ENCODE assay signal across 26 cellular contexts in genomic region chr4:138864961-138865720, GRCh38.
DNase-seq lines count a peak whose midpoint lies in the region; ATAC-seq and TF ChIP-seq lines count a peak whose summit lies in the region.
"Had no signal": no experiment of that assay in that cellular context is flagged by ENCODE, and none has a peak within 500 bp of the region (broad histone marks: within the 10 kb centered on the region; RNA-seq: fewer than 3 reads in every experiment).

No MANE protein-coding gene starts in this region.

- 63% methylated on average over 2 of the region's 10 CpGs; no CpG with 5 or more reads in 1 of the 2 experiments for WGBS in IMR-90 (ENCODE audit: extremely low coverage in 2 of 2, insufficient read length in 1 of 2), 2 experiments
- WGBS in right lobe of liver (ENCODE audit: insufficient coverage, low coverage, low lambda C conversion rate, missing lambda C conversion rate) = 11% methylated on average over 7 of the region's 10 CpGs
- 28 to 39% methylated on average over 6 to 10 of the region's 10 CpGs for WGBS in gastroesophageal sphincter (ENCODE audit: low coverage in 1 of 2), 2 donors

- H3K27ac ChIP-seq in IMR-90 (ENCODE audit: insufficient read depth, low read length) (no peak overlapping the region), WERI-Rb-1 (peak overlapping the region; percentile 47), right lobe of liver (no peak overlapping the region), gastroesophageal sphincter (no peak overlapping the region)
- H3K27ac ChIP-seq: right atrium auricular region, upper lobe of right lung had no signal

- TF ChIP-seq CTCF in IMR-90 (conservative IDR thresholded peaks at IDR 0.05; ENCODE audit: low read depth, low read length) = no peak
- TF ChIP-seq CTCF in WERI-Rb-1 (IDR thresholded peaks at IDR 0.05; ENCODE audit: low read depth, low read length) = no peak
- no peak for TF ChIP-seq CTCF in nephron progenitor cell (IDR thresholded peaks at IDR 0.05)
- no peak for TF ChIP-seq CTCF in right lobe of liver (IDR thresholded peaks at IDR 0.05)
- TF ChIP-seq CTCF in gastroesophageal sphincter (IDR thresholded peaks at IDR 0.05) = no peak

- H3K4me1 Mint-ChIP-seq in nephron progenitor cell = peaks cover 58% of the 10 kb centered on the region
- H3K4me1 Mint-ChIP-seq: IgD-negative memory B cell, memory B cell had no signal

- H3K27me3 ChIP-seq in IMR-90 (ENCODE audit: control insufficient read depth, insufficient read depth, low read length) = peaks cover 1% of the 10 kb centered on the region; the same call in 1 of the 2 replicates
- no peaks in the 10 kb centered on the region for H3K27me3 ChIP-seq in WERI-Rb-1 (ENCODE audit: insufficient read depth, low read depth, severe bottlenecking)
- no peaks in the 10 kb centered on the region for H3K27me3 ChIP-seq in right lobe of liver
- no peaks in the 10 kb centered on the region for H3K27me3 ChIP-seq in gastroesophageal sphincter
- H3K27me3 ChIP-seq: BE2C, breast epithelium, right atrium auricular region, upper lobe of right lung had no signal

- no peak for TF ChIP-seq EP300 in gastroesophageal sphincter (IDR thresholded peaks at IDR 0.05)

- no TSS peak for BruUV-seq in IMR-90 (replicated peaks; lab: Mats Ljungman, UMichigan)

- no peaks in the 10 kb centered on the region for H3K9me3 Mint-ChIP-seq in nephron progenitor cell
- H3K9me3 Mint-ChIP-seq: activated CD4-positive, alpha-beta memory T cell treated with anti-CD3 and anti-CD28 coated beads for 36 hours; H9; IgD-negative memory B cell; memory B cell had no signal

- no peak overlapping the region for H2AK9ac ChIP-seq in IMR-90 (replicated peaks; ENCODE audit: low read depth, low read length, poor library complexity)

- no peak overlapping the region for H2BK15ac ChIP-seq in IMR-90 (ENCODE audit: low read depth, low read length)

- peak overlapping the region; percentile 73 for H3K27ac Mint-ChIP-seq in nephron progenitor cell
- H3K27ac Mint-ChIP-seq: activated CD4-positive, alpha-beta memory T cell treated with anti-CD3 and anti-CD28 coated beads for 36 hours; H9; IgD-negative memory B cell; memory B cell had no signal

- no peak overlapping the region for H2BK120ac ChIP-seq in IMR-90 (ENCODE audit: low read depth, low read length)

- H4K8ac ChIP-seq in IMR-90 (ENCODE audit: low read depth in 2 of 2, low read length in 2 of 2) = peak overlapping the region in 1 of 2 experiments; percentile 18; a peak in 1 of 4 replicates

- no peak overlapping the region; the same call in 1 of the 2 replicates for H4K91ac ChIP-seq in IMR-90 (ENCODE audit: insufficient read depth, low read depth, low read length)

- POLR2A ChIA-PET in IMR-90 (lab: Charles Lee; ENCODE audit: unreplicated experiment) = no interaction called here

- no peak overlapping the region; the same call in 1 of the 2 replicates for H2BK20ac ChIP-seq in IMR-90 (ENCODE audit: low read depth, low read length)

- no peaks in the 10 kb centered on the region for H3K36me3 Mint-ChIP-seq in nephron progenitor cell (ENCODE audit: low read depth)
- H3K36me3 Mint-ChIP-seq: activated CD4-positive, alpha-beta memory T cell treated with anti-CD3 and anti-CD28 coated beads for 36 hours; IgD-negative memory B cell; memory B cell had no signal

- H3K4ac ChIP-seq in IMR-90 (ENCODE audit: low read depth, low read length) = 0 out of 2 replicates have a peak overlapping the region, but pooled peaks have one; percentile 40

- peak; percentile 45 for DNase-seq in NCI-H1092 treated with DMSO at 0.1 percent for 48 hours (lab: John Stamatoyannopoulos, UW)
- no peak for DNase-seq in NCI-H1092 (lab: John Stamatoyannopoulos, UW)
- no peak for DNase-seq in IMR-90
- DNase-seq in WERI-Rb-1 = peak; percentile 74
- DNase-seq in nephron progenitor cell = no peak
- no peak for DNase-seq in NCI-H1694 treated with DMSO at 0.1 percent for 48 hours (lab: John Stamatoyannopoulos, UW)
- no peak for DNase-seq in right lobe of liver
- DNase-seq: activated CD4-positive, alpha-beta memory T cell treated with anti-CD3 and anti-CD28 coated beads for 36 hours; activated gamma-delta T cell treated with Interleukin-2 at 50 U/mL for 16 hours; BE2C; Calu3; cortex of kidney; H9; kidney glomerular epithelial cell; NCI-H345; NK-92 treated with Interleukin-12 subunit alpha and Interleukin-12 subunit beta, amount 100 ng/mL, for 24 hours; occipital lobe; SK-N-SH; stimulated activated CD4-positive, alpha-beta T cell treated with anti-CD3 and anti-CD28 coated beads, Interleukin-12 subunit alpha, Interleukin-12 subunit beta, amount 100 ng/mL, for 4 hours; T-helper 2 cell; upper lobe of right lung had no signal

- peak overlapping the region; percentile 51 for H3K4me3 Mint-ChIP-seq in nephron progenitor cell
- H3K4me3 Mint-ChIP-seq: activated CD4-positive, alpha-beta memory T cell treated with anti-CD3 and anti-CD28 coated beads for 36 hours; H9; IgD-negative memory B cell; memory B cell had no signal

- CTCF ChIA-PET in IMR-90 (lab: Yijun Ruan, JAX) = no interaction called here

- no peak overlapping the region for H2BK5ac ChIP-seq in IMR-90 (ENCODE audit: low read depth, low read length, poor library complexity, severe bottlenecking)

- H3K9ac ChIP-seq in IMR-90 (ENCODE audit: low read depth, low read length) = no peak overlapping the region
- H3K9ac ChIP-seq: SK-N-SH had no signal

- intact Hi-C loops in IMR-90 (cut with micrococcal nuclease) = no loop called here
- intact Hi-C loops in right lobe of liver (cut with DNase I) = no loop called here

- no peaks in the 10 kb centered on the region for H3K9me3 ChIP-seq in IMR-90 (ENCODE audit: control insufficient read depth, insufficient read depth, low read length)
- no peaks in the 10 kb centered on the region for H3K9me3 ChIP-seq in WERI-Rb-1 (ENCODE audit: severe bottlenecking)
- H3K9me3 ChIP-seq in right lobe of liver = no peaks in the 10 kb centered on the region
- H3K9me3 ChIP-seq in gastroesophageal sphincter = no peaks in the 10 kb centered on the region
- H3K9me3 ChIP-seq: BE2C, breast epithelium, right atrium auricular region, SK-N-SH, upper lobe of right lung had no signal

- H3K4me3 ChIP-seq in IMR-90 (ENCODE audit: insufficient read depth, low read depth, low read length) (no peak overlapping the region), WERI-Rb-1 (ENCODE audit: low read depth, low read length) (no peak overlapping the region), right lobe of liver (no peak overlapping the region), gastroesophageal sphincter (no peak overlapping the region)
- H3K4me3 ChIP-seq: breast epithelium, right atrium auricular region, upper lobe of right lung had no signal

- H3K14ac ChIP-seq in IMR-90 (replicated peaks; ENCODE audit: low read depth, low read length) = no peak overlapping the region; the same call in 1 of the 2 replicates

- TF ChIP-seq POLR2A in IMR-90 (IDR thresholded peaks at IDR 0.05; ENCODE audit: low read depth, low read length) = no peak
- TF ChIP-seq POLR2A in right lobe of liver (IDR thresholded peaks at IDR 0.05) = no peak
- no peak for TF ChIP-seq POLR2A in gastroesophageal sphincter (IDR thresholded peaks at IDR 0.05)

- peaks cover 8% of the 10 kb centered on the region for H3K4me1 ChIP-seq in IMR-90 (ENCODE audit: control insufficient read depth, insufficient read depth, low read length)
- H3K4me1 ChIP-seq in right lobe of liver = no peaks in the 10 kb centered on the region
- H3K4me1 ChIP-seq in gastroesophageal sphincter = peaks cover 0 to 7% (median 0%) of the 10 kb centered on the region in 3 donors
- H3K4me1 ChIP-seq: BE2C, breast epithelium, upper lobe of right lung had no signal

- no peak overlapping the region for H3K23ac ChIP-seq in IMR-90 (ENCODE audit: low read depth, low read length)

- dilution Hi-C loops in IMR-90 (cut with HindIII; ENCODE audit: low sequenced_read_pairs, unreplicated experiment) = no loop called here

- ATAC-seq in IMR-90 (ENCODE audit: low read depth) (no peak), right lobe of liver (no peak), gastroesophageal sphincter (no peak)
- ATAC-seq: upper lobe of right lung had no signal

- H3K36me3 ChIP-seq in IMR-90 (ENCODE audit: control insufficient read depth, insufficient read depth, low read length) = no peaks in the 10 kb centered on the region
- H3K36me3 ChIP-seq in WERI-Rb-1 = no peaks in the 10 kb centered on the region
- no peaks in the 10 kb centered on the region for H3K36me3 ChIP-seq in right lobe of liver
- H3K36me3 ChIP-seq in gastroesophageal sphincter = no peaks in the 10 kb centered on the region
- H3K36me3 ChIP-seq: BE2C, breast epithelium, right atrium auricular region, upper lobe of right lung had no signal

- 0 out of 2 replicates have a peak overlapping the region, but pooled peaks have one; percentile 8 for H2AK5ac ChIP-seq in IMR-90 (ENCODE audit: low read depth, low read length)

- H3K4me2 ChIP-seq in IMR-90 (ENCODE audit: low read depth, low read length) = no peak overlapping the region
- H3K4me2 ChIP-seq: SK-N-SH had no signal

- H3K27me3 Mint-ChIP-seq in nephron progenitor cell (ENCODE audit: low read depth, poor library complexity) = peaks cover 4% of the 10 kb centered on the region
- H3K27me3 Mint-ChIP-seq: IgD-negative memory B cell had no signal

- H3K79me1 ChIP-seq in IMR-90 (ENCODE audit: low read depth in 1 of 2, low read length in 2 of 2) = no peaks in the 10 kb centered on the region

- TF ChIP-seq RAD21 in IMR-90 (IDR thresholded peaks at IDR 0.05; ENCODE audit: low read length) = no peak

- no peak overlapping the region for H3K18ac ChIP-seq in IMR-90 (ENCODE audit: low read depth, low read length)

- no peak overlapping the region for H3K56ac ChIP-seq in IMR-90 (ENCODE audit: extremely low read depth, insufficient read depth, low read length)

- H4K5ac ChIP-seq in IMR-90 (ENCODE audit: low read depth, low read length) = no peak overlapping the region

- H4K20me1 ChIP-seq in IMR-90 (ENCODE audit: insufficient read depth, low read length) = no peaks in the 10 kb centered on the region

- in situ Hi-C loops in IMR-90 (cut with MboI; ENCODE audit: low sequenced_read_pairs) = loop anchor here (25.0 kb wide), 1 partner anchor 653 kb away; no protein-coding TSS in a partner anchor

- H3K9me1 ChIP-seq in IMR-90 (ENCODE audit: insufficient read depth, low read length) = peaks cover 11% of the 10 kb centered on the region

- peak overlapping the region; percentile 5 for H2AFZ ChIP-seq in IMR-90 (replicated peaks; ENCODE audit: low read length, poor library complexity)

TF ChIP-seq in IMR-90, 13 proteins besides CTCF, POLR2A, EP300 and RAD21 (continues in another document):
- TF ChIP-seq CEBPB (IDR thresholded peaks at IDR 0.05; ENCODE audit: low read depth, low read length) (no peak), NFE2L2 (IDR thresholded peaks at IDR 0.05; ENCODE audit: low read depth, low read length) (no peak), MXI1 (IDR thresholded peaks at IDR 0.05; ENCODE audit: borderline replicate concordance, low read depth, low read length) (no peak), BHLHE40 (IDR thresholded peaks at IDR 0.05; ENCODE audit: low read depth, low read length) (no peak), MAZ (IDR thresholded peaks at IDR 0.05; ENCODE audit: borderline replicate concordance, low read depth, low read length) (no peak), RCOR1 (IDR thresholded peaks at IDR 0.05; ENCODE audit: insufficient replicate concordance, low read length) (no peak)

Comparison
In these comparisons a context has a peak if more than half of its experiments do, and no peak if none do; other contexts are left out.
1. DNase-seq: peak in NCI-H1092 treated with DMSO at 0.1 percent for 48 hours (single experiment) and WERI-Rb-1 (single experiment); none in NCI-H1092 (single experiment), IMR-90 (single experiment), nephron progenitor cell (single experiment), NCI-H1694 treated with DMSO at 0.1 percent for 48 hours (single experiment) and right lobe of liver (0 of 3).